ENCODE assay signal across 9 cellular contexts in the genomic region with DNA sequence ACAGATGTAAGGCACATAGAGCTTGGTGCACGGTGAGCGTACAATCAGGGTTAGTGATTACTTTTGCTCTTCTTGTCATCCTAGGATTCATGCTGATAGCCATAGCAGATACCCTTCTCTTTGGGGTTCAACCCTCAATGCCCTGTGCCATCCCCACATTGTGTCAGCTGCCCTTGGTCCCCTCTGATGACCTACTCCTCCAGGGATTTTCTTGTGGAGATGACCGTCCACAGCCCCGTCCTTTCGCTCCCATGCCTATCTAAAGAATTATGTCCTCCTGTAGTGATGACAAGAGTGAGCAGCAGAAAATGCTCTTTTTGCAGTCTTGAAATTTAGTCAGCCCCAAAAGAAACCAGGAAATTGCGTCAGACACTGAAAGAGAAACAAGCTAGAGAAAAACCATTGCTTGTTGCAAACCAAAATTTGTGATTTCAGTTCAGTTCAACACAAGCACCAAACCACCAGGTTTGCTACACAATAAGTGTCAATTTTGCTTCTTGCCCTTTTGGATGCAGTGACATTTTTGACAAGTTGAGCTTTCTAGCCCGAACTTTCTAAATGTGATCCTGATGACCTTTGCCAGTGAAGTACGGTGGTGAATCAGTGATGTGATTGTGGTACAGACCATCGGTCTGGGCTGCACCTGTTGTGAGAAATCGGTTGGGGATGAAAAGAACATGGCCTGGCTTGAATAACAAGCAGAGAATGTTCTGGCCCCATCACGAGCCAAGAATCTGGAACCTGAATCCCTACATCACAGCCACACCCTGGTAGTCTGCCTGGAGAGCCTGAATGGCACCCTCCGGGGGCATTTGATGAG. TPM values are rescaled to one million over a fixed set of nuclear protein-coding genes. Genes with fewer than 3 reads are reported as not detected.
DNase-seq lines count a peak whose midpoint lies in the region; ATAC-seq and TF ChIP-seq lines count a peak whose summit lies in the region.
"Had no signal": no experiment of that assay in that cellular context is flagged by ENCODE, and none has a peak within 500 bp of the region (broad histone marks: within the 10 kb centered on the region; RNA-seq: fewer than 3 reads in every experiment).

No MANE protein-coding gene starts in this region.

- no peak for TF ChIP-seq CTCF in glutamatergic neuron (IDR thresholded peaks at IDR 0.05; ENCODE audit: partially characterized antibody, unreplicated experiment)

- H3K4me1 Mint-ChIP-seq in activated CD4-positive, alpha-beta T cell treated with anti-CD3 and anti-CD28 coated beads, Interleukin-2, amount 10 ng/mL, durations not matched to agents 24 days and 14 days: peaks cover 73% of the 10 kb centered on the region
- H3K4me1 Mint-ChIP-seq in activated T-helper 2 cell treated with anti-CD3 and anti-CD28 coated beads, Interferon-gamma antibody, Interleukin-2, Interleukin-4, amounts not matched to agents 10 μg/mL and 5 μg/mL and 100 μg/mL, durations not matched to agents 14 hours and 24 hours and 36 hours (ENCODE audit: low read depth): peaks cover 69% of the 10 kb centered on the region
- peaks cover 30% of the 10 kb centered on the region for H3K4me1 Mint-ChIP-seq in glutamatergic neuron (ENCODE audit: low read depth, unreplicated experiment)
- H3K4me1 Mint-ChIP-seq: nephron had no signal

- peak; percentile 47 for ATAC-seq in HG03095 (IDR thresholded peaks at IDR 0.05; ENCODE audit: unreplicated experiment)
- ATAC-seq in HG02884 (IDR thresholded peaks at IDR 0.05; ENCODE audit: unreplicated experiment): no peak

- peak overlapping the region; percentile 95 for H3K27ac Mint-ChIP-seq in activated CD4-positive, alpha-beta T cell treated with anti-CD3 and anti-CD28 coated beads, Interleukin-2, amount 10 ng/mL, durations not matched to agents 24 days and 14 days
- H3K27ac Mint-ChIP-seq in activated T-helper 2 cell treated with anti-CD3 and anti-CD28 coated beads, Interferon-gamma antibody, Interleukin-2, Interleukin-4, amounts not matched to agents 10 μg/mL and 5 μg/mL and 100 μg/mL, durations not matched to agents 14 hours and 24 hours and 36 hours: peak overlapping the region; percentile 99
- no peak overlapping the region for H3K27ac Mint-ChIP-seq in glutamatergic neuron (ENCODE audit: unreplicated experiment)
- H3K27ac Mint-ChIP-seq: nephron had no signal

- H3K27me3 Mint-ChIP-seq in activated CD4-positive, alpha-beta T cell treated with anti-CD3 and anti-CD28 coated beads, Interleukin-2, amount 10 ng/mL, durations not matched to agents 24 days and 14 days: no peaks in the 10 kb centered on the region
- H3K27me3 Mint-ChIP-seq in activated T-helper 2 cell treated with anti-CD3 and anti-CD28 coated beads, Interferon-gamma antibody, Interleukin-2, Interleukin-4, amounts not matched to agents 10 μg/mL and 5 μg/mL and 100 μg/mL, durations not matched to agents 14 hours and 24 hours and 36 hours (ENCODE audit: low read depth): no peaks in the 10 kb centered on the region
- no peaks in the 10 kb centered on the region for H3K27me3 Mint-ChIP-seq in glutamatergic neuron (ENCODE audit: unreplicated experiment)

- peak overlapping the region; percentile 70 for H3K4me3 Mint-ChIP-seq in activated CD4-positive, alpha-beta T cell treated with anti-CD3 and anti-CD28 coated beads, Interleukin-2, amount 10 ng/mL, durations not matched to agents 24 days and 14 days
- peak overlapping the region; percentile 77 for H3K4me3 Mint-ChIP-seq in activated T-helper 2 cell treated with anti-CD3 and anti-CD28 coated beads, Interferon-gamma antibody, Interleukin-2, Interleukin-4, amounts not matched to agents 10 μg/mL and 5 μg/mL and 100 μg/mL, durations not matched to agents 14 hours and 24 hours and 36 hours (ENCODE audit: low read depth)
- H3K4me3 Mint-ChIP-seq in glutamatergic neuron (ENCODE audit: unreplicated experiment): no peak overlapping the region
- H3K4me3 Mint-ChIP-seq: nephron had no signal

- peak; percentile 87 for DNase-seq in activated CD4-positive, alpha-beta T cell treated with anti-CD3 and anti-CD28 coated beads, Interleukin-2, amount 10 ng/mL, durations not matched to agents 24 days and 14 days
- no peak for DNase-seq in activated CD4-positive, alpha-beta T cell treated with anti-CD3 and anti-CD28 coated beads for 1 hour
- DNase-seq in activated T-helper 2 cell treated with anti-CD3 and anti-CD28 coated beads, Interferon-gamma antibody, Interleukin-2, Interleukin-4, amounts not matched to agents 10 μg/mL and 5 μg/mL and 100 μg/mL, durations not matched to agents 14 hours and 24 hours and 36 hours (ENCODE audit: low spot score): peak; percentile 34
- peak; percentile 51 for DNase-seq in stimulated activated CD8-positive, alpha-beta memory T cell treated with anti-CD3 and anti-CD28 coated beads, Interleukin-4, amount 100 ng/mL, for 48 hours
- DNase-seq in NCI-H1105 treated with DMSO at 0.1 percent for 48 hours (lab: John Stamatoyannopoulos, UW): no peak
- DNase-seq in glutamatergic neuron: no peak

- H3K36me3 Mint-ChIP-seq in activated CD4-positive, alpha-beta T cell treated with anti-CD3 and anti-CD28 coated beads, Interleukin-2, amount 10 ng/mL, durations not matched to agents 24 days and 14 days (ENCODE audit: low read depth): peaks cover 6% of the 10 kb centered on the region
- peaks cover 14% of the 10 kb centered on the region for H3K36me3 Mint-ChIP-seq in activated T-helper 2 cell treated with anti-CD3 and anti-CD28 coated beads, Interferon-gamma antibody, Interleukin-2, Interleukin-4, amounts not matched to agents 10 μg/mL and 5 μg/mL and 100 μg/mL, durations not matched to agents 14 hours and 24 hours and 36 hours (ENCODE audit: low read depth)
- no peaks in the 10 kb centered on the region for H3K36me3 Mint-ChIP-seq in glutamatergic neuron (ENCODE audit: unreplicated experiment)

- intact Hi-C loops in activated CD4-positive, alpha-beta T cell treated with anti-CD3 and anti-CD28 coated beads, Interleukin-2, amount 10 ng/mL, durations not matched to agents 24 days and 14 days (cut with micrococcal nuclease): loop anchor here (2.0 to 10.0 kb wide), 4 partner anchors 14 to 1798 kb away; no protein-coding TSS in a partner anchor
- intact Hi-C loops in activated T-helper 2 cell treated with anti-CD3 and anti-CD28 coated beads, Interferon-gamma antibody, Interleukin-2, Interleukin-4, amounts not matched to agents 10 μg/mL and 5 μg/mL and 100 μg/mL, durations not matched to agents 14 hours and 24 hours and 36 hours (cut with micrococcal nuclease): loop anchor here (1.0 to 10.0 kb wide), 5 partner anchors 10 to 142 kb away; a partner anchor contains a TSS

- no peaks in the 10 kb centered on the region for H3K9me3 Mint-ChIP-seq in activated CD4-positive, alpha-beta T cell treated with anti-CD3 and anti-CD28 coated beads, Interleukin-2, amount 10 ng/mL, durations not matched to agents 24 days and 14 days
- H3K9me3 Mint-ChIP-seq in activated T-helper 2 cell treated with anti-CD3 and anti-CD28 coated beads, Interferon-gamma antibody, Interleukin-2, Interleukin-4, amounts not matched to agents 10 μg/mL and 5 μg/mL and 100 μg/mL, durations not matched to agents 14 hours and 24 hours and 36 hours: no peaks in the 10 kb centered on the region
- H3K9me3 Mint-ChIP-seq in glutamatergic neuron (ENCODE audit: unreplicated experiment): no peaks in the 10 kb centered on the region
- H3K9me3 Mint-ChIP-seq: nephron had no signal

RNA-seq across cellular contexts. Expression of a gene that starts 41.3 kb away (rescaled TPM):
- total RNA-seq in activated CD4-positive, alpha-beta T cell treated with anti-CD3 and anti-CD28 coated beads, Interleukin-2, amount 10 ng/mL, durations not matched to agents 24 days and 14 days: 45.0 and 46.3 TPM in 2 replicates
- 60.0 and 60.9 TPM in 2 replicates for total RNA-seq in activated T-helper 2 cell treated with anti-CD3 and anti-CD28 coated beads, Interferon-gamma antibody, Interleukin-2, Interleukin-4, amounts not matched to agents 10 μg/mL and 5 μg/mL and 100 μg/mL, durations not matched to agents 14 hours and 24 hours and 36 hours
- 95.5 TPM for total RNA-seq in glutamatergic neuron (ENCODE audit: unreplicated experiment)

Comparison
In these comparisons a context has a peak if more than half of its experiments do, and no peak if none do; other contexts are left out.
1. DNase-seq: peak in activated CD4-positive, alpha-beta T cell treated with anti-CD3 and anti-CD28 coated beads, Interleukin-2, amount 10 ng/mL, durations not matched to agents 24 days and 14 days (single experiment), activated T-helper 2 cell treated with anti-CD3 and anti-CD28 coated beads, Interferon-gamma antibody, Interleukin-2, Interleukin-4, amounts not matched to agents 10 μg/mL and 5 μg/mL and 100 μg/mL, durations not matched to agents 14 hours and 24 hours and 36 hours (single experiment) and stimulated activated CD8-positive, alpha-beta memory T cell treated with anti-CD3 and anti-CD28 coated beads, Interleukin-4, amount 100 ng/mL, for 48 hours (single experiment); none in activated CD4-positive, alpha-beta T cell treated with anti-CD3 and anti-CD28 coated beads for 1 hour (single experiment), NCI-H1105 treated with DMSO at 0.1 percent for 48 hours (single experiment) and glutamatergic neuron (single experiment).